8 cellular contexts compared by ENCODE assay signal in genomic region chr17:82297804-82298537, GRCh38. TPM values are rescaled to one million over a fixed set of nuclear protein-coding genes. Genes with fewer than 3 reads are reported as not detected.
A peak's percentile ranks its signal among the peaks of the same experiment; 100 is the strongest.
DNase-seq lines count a peak whose midpoint lies in the region; ATAC-seq, FAIRE-seq and TF ChIP-seq lines count a peak whose summit lies in the region.

No MANE protein-coding gene starts in this region.

- intact Hi-C loops in tibial artery (cut with DNase I; ENCODE audit: low total_unique reads) = loop anchor here (10.0 kb wide), 1 partner anchor 53 kb away; no protein-coding TSS in a partner anchor

- no peak overlapping the region for H4K12ac ChIP-seq in trophoblast cell (ENCODE audit: low read depth, low read length)

- no peak for FAIRE-seq in frontal cortex (lab: Jason Lieb, UNC)

- H4K91ac ChIP-seq in trophoblast cell (ENCODE audit: low read depth, low read length) = no peak overlapping the region

- no peak overlapping the region for H2BK120ac ChIP-seq in trophoblast cell (ENCODE audit: insufficient read depth, low read length, poor library complexity)

- H3K79me2 ChIP-seq in trophoblast cell (ENCODE audit: control insufficient read depth, insufficient read depth, low read length, poor library complexity) = no peaks in the 10 kb centered on the region

- H3K14ac ChIP-seq in trophoblast cell (ENCODE audit: low read length) = no peak overlapping the region

- peak; percentile 63 for ATAC-seq in GM18867 (IDR thresholded peaks at IDR 0.05; ENCODE audit: unreplicated experiment)
- peak; percentile 51 for ATAC-seq in HG03520 (IDR thresholded peaks at IDR 0.05; ENCODE audit: unreplicated experiment)

- H3K36me3 ChIP-seq in SJCRH30 = no peaks in the 10 kb centered on the region
- H3K36me3 ChIP-seq in trophoblast cell (ENCODE audit: control insufficient read depth in 1 of 2, insufficient read depth in 2 of 2, low read length in 2 of 2) = no peaks in the 10 kb centered on the region
- H3K36me3 ChIP-seq in tibial artery = no peaks in the 10 kb centered on the region

- H2BK5ac ChIP-seq in trophoblast cell (ENCODE audit: low read depth, low read length, poor library complexity) = no peak overlapping the region

- no peak overlapping the region for H3K18ac ChIP-seq in trophoblast cell (ENCODE audit: low read length)

- H3K4me1 ChIP-seq in SJCRH30 (peaks cover 25% of the 10 kb centered on the region), trophoblast cell (ENCODE audit: control insufficient read depth in 1 of 2, insufficient read depth in 2 of 2, low read length in 2 of 2) (no peaks in the 10 kb centered on the region), tibial artery (peaks cover 0 to 44% (median 31%) of the 10 kb centered on the region in 4 donors)

- H2AK5ac ChIP-seq in trophoblast cell (ENCODE audit: low read length) = no peak overlapping the region

- no peak overlapping the region for H3K4me2 ChIP-seq in trophoblast cell (ENCODE audit: low read length)

- no peak for TF ChIP-seq CTCF in tibial artery (IDR thresholded peaks at IDR 0.05)

- H2AFZ ChIP-seq in trophoblast cell (ENCODE audit: insufficient read depth, low read length, poor library complexity) = no peak overlapping the region

- peak; percentile 86 for DNase-seq in ACHN
- DNase-seq in SJCRH30 = peak; percentile 89 to 90
- peak; percentile 71 to 87 (median 78) for DNase-seq in activated naive CD4-positive, alpha-beta T cell (lab: John Stamatoyannopoulos, UW)
- peak; percentile 70 to 87 for DNase-seq in frontal cortex (ENCODE audit: low spot score in 2 of 2)
- DNase-seq in trophoblast cell = peak; percentile 41 to 50
- DNase-seq in tibial artery = peak; percentile 86 to 95

- H2BK12ac ChIP-seq in trophoblast cell (ENCODE audit: low read length) = no peak overlapping the region

- H3K4me3 ChIP-seq in SJCRH30 (peak overlapping the region; percentile 52), trophoblast cell (ENCODE audit: low read depth, low read length) (no peak overlapping the region), tibial artery (peak overlapping the region; percentile 48 to 59)

- H3K27me3 ChIP-seq in SJCRH30 (no peaks in the 10 kb centered on the region), trophoblast cell (ENCODE audit: insufficient read depth, low read length) (no peaks in the 10 kb centered on the region), tibial artery (peaks cover 0 to 23% of the 10 kb centered on the region in 2 donors)

- in situ Hi-C loops in ACHN (cut with HindIII; ENCODE audit: low pct_ligation_motif_present, low pct_unique_long_range_greater_than_20kb, low sequenced_read_pairs) = no loop called here

- H3K9me3 ChIP-seq in SJCRH30 (replicated peaks) = no peaks in the 10 kb centered on the region
- H3K9me3 ChIP-seq in trophoblast cell (ENCODE audit: insufficient read depth, low read depth, low read length) = no peaks in the 10 kb centered on the region
- no peaks in the 10 kb centered on the region for H3K9me3 ChIP-seq in tibial artery

- no peak overlapping the region for H3K4ac ChIP-seq in trophoblast cell (ENCODE audit: low read depth, low read length)

- H3K27ac ChIP-seq in SJCRH30 (peak overlapping the region; percentile 8; the same call in 1 of the 2 replicates), trophoblast cell (ENCODE audit: low read depth, low read length) (no peak overlapping the region), tibial artery (peak overlapping the region; percentile 74 to 78)

- H3K9ac ChIP-seq in trophoblast cell (ENCODE audit: low read length) = no peak overlapping the region

- peaks cover under 1% of the 10 kb centered on the region for H3K79me1 ChIP-seq in trophoblast cell (ENCODE audit: low read length)

- WGBS in trophoblast cell (ENCODE audit: extremely low coverage, insufficient coverage, insufficient read length) = no CpG with 5 or more reads among the region's 36 CpGs

- H4K8ac ChIP-seq in trophoblast cell (ENCODE audit: low read depth, low read length) = no peak overlapping the region

- no peak overlapping the region for H3K23ac ChIP-seq in trophoblast cell (ENCODE audit: low read length)

RNA-seq across cellular contexts. Expression of gene CD7, which starts 19.4 kb away (rescaled TPM):
- total RNA-seq in SJCRH30 (2014; rRNA removed; shearing (Covaris generic)) = 4.8 and 6.3 TPM in 2 replicates
- not detected for total RNA-seq in frontal cortex
- polyA plus RNA-seq in trophoblast cell (2013) = 0.18 and 0.22 TPM in 2 replicates

RNA-seq across cellular contexts. Expression of gene CSNK1D, which starts 24.5 kb away (rescaled TPM):
- total RNA-seq in SJCRH30 (2014; rRNA removed; shearing (Covaris generic)) = 70.5 and 88.7 TPM in 2 replicates
- 22.8 TPM for total RNA-seq in frontal cortex
- polyA plus RNA-seq in trophoblast cell (2013) = 106 and 112 TPM in 2 replicates

RNA-seq across cellular contexts. Expression of gene SECTM1, which starts 35.6 kb away (rescaled TPM):
- 0.36 and 1.1 TPM in 2 replicates for total RNA-seq in SJCRH30 (2014; rRNA removed; shearing (Covaris generic))
- 4.9 TPM for total RNA-seq in frontal cortex
- polyA plus RNA-seq in trophoblast cell (2013) = 2.4 and 2.6 TPM in 2 replicates
